ENCODE assay signal across 1 cellular context in the genomic region with DNA sequence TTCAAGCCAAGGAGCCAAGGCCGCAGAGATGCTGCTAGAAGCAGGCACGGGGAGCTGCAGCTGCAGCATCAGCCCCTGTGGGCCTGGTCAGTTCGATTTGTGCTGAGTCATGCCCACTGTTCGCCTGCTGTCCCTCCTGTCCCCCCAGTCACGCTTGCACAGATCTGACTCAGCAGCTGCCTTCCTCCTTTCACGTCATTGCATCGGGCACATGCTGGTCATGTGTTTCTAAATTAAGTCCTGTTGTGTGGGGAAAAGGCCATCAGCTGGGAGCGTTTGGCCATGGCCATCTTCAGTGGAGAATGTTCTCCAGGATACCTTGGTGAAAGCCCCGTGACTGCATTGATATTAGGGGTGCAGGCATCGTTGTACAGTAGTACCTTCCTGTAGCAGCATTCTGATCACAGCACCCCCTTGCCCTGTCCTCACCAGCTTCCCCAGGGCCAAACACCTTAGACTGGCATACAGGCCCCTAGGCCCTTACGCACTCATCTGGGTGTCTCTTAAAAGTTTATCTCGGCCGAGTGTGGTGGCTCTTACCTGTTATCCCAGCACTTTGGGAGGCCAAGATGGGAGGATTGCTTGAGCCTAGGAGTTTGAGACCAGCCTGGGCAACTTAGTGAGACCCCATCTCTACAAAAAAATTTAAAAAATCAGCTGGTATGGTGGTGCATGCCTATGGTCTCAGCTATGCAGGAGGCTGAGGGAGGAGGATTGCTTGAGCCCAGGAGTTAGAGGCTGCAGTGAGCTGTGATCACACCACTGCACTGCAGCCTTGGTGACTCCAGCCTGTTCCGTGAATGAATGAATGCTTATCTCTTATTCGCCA.
A peak's percentile ranks its signal among the peaks of the same experiment; 100 is the strongest.
TF ChIP-seq lines count a peak whose summit lies in the region.

No MANE protein-coding gene starts in this region.

TF ChIP-seq in K562, 482 proteins besides CTCF, POLR2A, EP300 and RAD21 (continued from another document and continues in another):
- TF ChIP-seq, protein P1, sequence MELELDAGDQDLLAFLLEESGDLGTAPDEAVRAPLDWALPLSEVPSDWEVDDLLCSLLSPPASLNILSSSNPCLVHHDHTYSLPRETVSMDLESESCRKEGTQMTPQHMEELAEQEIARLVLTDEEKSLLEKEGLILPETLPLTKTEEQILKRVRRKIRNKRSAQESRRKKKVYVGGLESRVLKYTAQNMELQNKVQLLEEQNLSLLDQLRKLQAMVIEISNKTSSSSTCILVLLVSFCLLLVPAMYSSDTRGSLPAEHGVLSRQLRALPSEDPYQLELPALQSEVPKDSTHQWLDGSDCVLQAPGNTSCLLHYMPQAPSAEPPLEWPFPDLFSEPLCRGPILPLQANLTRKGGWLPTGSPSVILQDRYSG (tag; conservative IDR thresholded peaks at IDR 0.05; ENCODE audit: low read depth), result peak; percentile 76; the same call in 1 of the 2 replicates
- TF ChIP-seq GTF2F1 (IDR thresholded peaks at IDR 0.05; ENCODE audit: low read depth, low read length), result no peak
- peak; percentile 97 for TF ChIP-seq EP400 (IDR thresholded peaks at IDR 0.05)
- TF ChIP-seq ZNF175 (CRISPR knock-in tag; IDR thresholded peaks at IDR 0.05; ENCODE audit: low read depth), result peak; percentile 93
- no peak for TF ChIP-seq THAP12 (CRISPR knock-in tag; IDR thresholded peaks at IDR 0.05)
- no peak for TF ChIP-seq ZNF609 (CRISPR knock-in tag; IDR thresholded peaks at IDR 0.05; ENCODE audit: borderline replicate concordance)
- no peak for TF ChIP-seq ETS2 (tag; IDR thresholded peaks at IDR 0.05; ENCODE audit: borderline replicate concordance, poor library complexity, severe bottlenecking)
- TF ChIP-seq, protein P2, sequence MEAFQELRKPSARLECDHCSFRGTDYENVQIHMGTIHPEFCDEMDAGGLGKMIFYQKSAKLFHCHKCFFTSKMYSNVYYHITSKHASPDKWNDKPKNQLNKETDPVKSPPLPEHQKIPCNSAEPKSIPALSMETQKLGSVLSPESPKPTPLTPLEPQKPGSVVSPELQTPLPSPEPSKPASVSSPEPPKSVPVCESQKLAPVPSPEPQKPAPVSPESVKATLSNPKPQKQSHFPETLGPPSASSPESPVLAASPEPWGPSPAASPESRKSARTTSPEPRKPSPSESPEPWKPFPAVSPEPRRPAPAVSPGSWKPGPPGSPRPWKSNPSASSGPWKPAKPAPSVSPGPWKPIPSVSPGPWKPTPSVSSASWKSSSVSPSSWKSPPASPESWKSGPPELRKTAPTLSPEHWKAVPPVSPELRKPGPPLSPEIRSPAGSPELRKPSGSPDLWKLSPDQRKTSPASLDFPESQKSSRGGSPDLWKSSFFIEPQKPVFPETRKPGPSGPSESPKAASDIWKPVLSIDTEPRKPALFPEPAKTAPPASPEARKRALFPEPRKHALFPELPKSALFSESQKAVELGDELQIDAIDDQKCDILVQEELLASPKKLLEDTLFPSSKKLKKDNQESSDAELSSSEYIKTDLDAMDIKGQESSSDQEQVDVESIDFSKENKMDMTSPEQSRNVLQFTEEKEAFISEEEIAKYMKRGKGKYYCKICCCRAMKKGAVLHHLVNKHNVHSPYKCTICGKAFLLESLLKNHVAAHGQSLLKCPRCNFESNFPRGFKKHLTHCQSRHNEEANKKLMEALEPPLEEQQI (IDR thresholded peaks at IDR 0.05), result no peak
- TF ChIP-seq ZNF644 (tag; IDR thresholded peaks at IDR 0.05; ENCODE audit: low read depth), result peak; percentile 46; the same call in 1 of the 2 replicates
- peak; percentile 55 for TF ChIP-seq BCOR (IDR thresholded peaks at IDR 0.05)
- TF ChIP-seq HNRNPK (IDR thresholded peaks at IDR 0.05; ENCODE audit: low read depth, low read length, poor library complexity, severe bottlenecking), result no peak
- no peak for TF ChIP-seq ZFPM2 (CRISPR knock-in tag; IDR thresholded peaks at IDR 0.05)
- no peak for TF ChIP-seq IRF2 (CRISPR knock-in tag; IDR thresholded peaks at IDR 0.05)
- TF ChIP-seq TARDBP (IDR thresholded peaks at IDR 0.05), result no peak
- TF ChIP-seq SRSF1 (IDR thresholded peaks at IDR 0.05; ENCODE audit: low read depth, low read length), result no peak
- TF ChIP-seq CBX5 (IDR thresholded peaks at IDR 0.05; ENCODE audit: borderline replicate concordance, low read depth), result no peak
- TF ChIP-seq FOSL1 (tag; conservative IDR thresholded peaks at IDR 0.05), result peak; percentile 92
- TF ChIP-seq, protein P3, sequence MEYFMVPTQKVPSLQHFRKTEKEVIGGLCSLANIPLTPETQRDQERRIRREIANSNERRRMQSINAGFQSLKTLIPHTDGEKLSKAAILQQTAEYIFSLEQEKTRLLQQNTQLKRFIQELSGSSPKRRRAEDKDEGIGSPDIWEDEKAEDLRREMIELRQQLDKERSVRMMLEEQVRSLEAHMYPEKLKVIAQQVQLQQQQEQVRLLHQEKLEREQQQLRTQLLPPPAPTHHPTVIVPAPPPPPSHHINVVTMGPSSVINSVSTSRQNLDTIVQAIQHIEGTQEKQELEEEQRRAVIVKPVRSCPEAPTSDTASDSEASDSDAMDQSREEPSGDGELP (CRISPR knock-in tag; IDR thresholded peaks at IDR 0.05; ENCODE audit: borderline replicate concordance), result peak; percentile 95
- TF ChIP-seq NFRKB (IDR thresholded peaks at IDR 0.05; ENCODE audit: low read depth), result peak; percentile 82
- TF ChIP-seq, protein P4, sequence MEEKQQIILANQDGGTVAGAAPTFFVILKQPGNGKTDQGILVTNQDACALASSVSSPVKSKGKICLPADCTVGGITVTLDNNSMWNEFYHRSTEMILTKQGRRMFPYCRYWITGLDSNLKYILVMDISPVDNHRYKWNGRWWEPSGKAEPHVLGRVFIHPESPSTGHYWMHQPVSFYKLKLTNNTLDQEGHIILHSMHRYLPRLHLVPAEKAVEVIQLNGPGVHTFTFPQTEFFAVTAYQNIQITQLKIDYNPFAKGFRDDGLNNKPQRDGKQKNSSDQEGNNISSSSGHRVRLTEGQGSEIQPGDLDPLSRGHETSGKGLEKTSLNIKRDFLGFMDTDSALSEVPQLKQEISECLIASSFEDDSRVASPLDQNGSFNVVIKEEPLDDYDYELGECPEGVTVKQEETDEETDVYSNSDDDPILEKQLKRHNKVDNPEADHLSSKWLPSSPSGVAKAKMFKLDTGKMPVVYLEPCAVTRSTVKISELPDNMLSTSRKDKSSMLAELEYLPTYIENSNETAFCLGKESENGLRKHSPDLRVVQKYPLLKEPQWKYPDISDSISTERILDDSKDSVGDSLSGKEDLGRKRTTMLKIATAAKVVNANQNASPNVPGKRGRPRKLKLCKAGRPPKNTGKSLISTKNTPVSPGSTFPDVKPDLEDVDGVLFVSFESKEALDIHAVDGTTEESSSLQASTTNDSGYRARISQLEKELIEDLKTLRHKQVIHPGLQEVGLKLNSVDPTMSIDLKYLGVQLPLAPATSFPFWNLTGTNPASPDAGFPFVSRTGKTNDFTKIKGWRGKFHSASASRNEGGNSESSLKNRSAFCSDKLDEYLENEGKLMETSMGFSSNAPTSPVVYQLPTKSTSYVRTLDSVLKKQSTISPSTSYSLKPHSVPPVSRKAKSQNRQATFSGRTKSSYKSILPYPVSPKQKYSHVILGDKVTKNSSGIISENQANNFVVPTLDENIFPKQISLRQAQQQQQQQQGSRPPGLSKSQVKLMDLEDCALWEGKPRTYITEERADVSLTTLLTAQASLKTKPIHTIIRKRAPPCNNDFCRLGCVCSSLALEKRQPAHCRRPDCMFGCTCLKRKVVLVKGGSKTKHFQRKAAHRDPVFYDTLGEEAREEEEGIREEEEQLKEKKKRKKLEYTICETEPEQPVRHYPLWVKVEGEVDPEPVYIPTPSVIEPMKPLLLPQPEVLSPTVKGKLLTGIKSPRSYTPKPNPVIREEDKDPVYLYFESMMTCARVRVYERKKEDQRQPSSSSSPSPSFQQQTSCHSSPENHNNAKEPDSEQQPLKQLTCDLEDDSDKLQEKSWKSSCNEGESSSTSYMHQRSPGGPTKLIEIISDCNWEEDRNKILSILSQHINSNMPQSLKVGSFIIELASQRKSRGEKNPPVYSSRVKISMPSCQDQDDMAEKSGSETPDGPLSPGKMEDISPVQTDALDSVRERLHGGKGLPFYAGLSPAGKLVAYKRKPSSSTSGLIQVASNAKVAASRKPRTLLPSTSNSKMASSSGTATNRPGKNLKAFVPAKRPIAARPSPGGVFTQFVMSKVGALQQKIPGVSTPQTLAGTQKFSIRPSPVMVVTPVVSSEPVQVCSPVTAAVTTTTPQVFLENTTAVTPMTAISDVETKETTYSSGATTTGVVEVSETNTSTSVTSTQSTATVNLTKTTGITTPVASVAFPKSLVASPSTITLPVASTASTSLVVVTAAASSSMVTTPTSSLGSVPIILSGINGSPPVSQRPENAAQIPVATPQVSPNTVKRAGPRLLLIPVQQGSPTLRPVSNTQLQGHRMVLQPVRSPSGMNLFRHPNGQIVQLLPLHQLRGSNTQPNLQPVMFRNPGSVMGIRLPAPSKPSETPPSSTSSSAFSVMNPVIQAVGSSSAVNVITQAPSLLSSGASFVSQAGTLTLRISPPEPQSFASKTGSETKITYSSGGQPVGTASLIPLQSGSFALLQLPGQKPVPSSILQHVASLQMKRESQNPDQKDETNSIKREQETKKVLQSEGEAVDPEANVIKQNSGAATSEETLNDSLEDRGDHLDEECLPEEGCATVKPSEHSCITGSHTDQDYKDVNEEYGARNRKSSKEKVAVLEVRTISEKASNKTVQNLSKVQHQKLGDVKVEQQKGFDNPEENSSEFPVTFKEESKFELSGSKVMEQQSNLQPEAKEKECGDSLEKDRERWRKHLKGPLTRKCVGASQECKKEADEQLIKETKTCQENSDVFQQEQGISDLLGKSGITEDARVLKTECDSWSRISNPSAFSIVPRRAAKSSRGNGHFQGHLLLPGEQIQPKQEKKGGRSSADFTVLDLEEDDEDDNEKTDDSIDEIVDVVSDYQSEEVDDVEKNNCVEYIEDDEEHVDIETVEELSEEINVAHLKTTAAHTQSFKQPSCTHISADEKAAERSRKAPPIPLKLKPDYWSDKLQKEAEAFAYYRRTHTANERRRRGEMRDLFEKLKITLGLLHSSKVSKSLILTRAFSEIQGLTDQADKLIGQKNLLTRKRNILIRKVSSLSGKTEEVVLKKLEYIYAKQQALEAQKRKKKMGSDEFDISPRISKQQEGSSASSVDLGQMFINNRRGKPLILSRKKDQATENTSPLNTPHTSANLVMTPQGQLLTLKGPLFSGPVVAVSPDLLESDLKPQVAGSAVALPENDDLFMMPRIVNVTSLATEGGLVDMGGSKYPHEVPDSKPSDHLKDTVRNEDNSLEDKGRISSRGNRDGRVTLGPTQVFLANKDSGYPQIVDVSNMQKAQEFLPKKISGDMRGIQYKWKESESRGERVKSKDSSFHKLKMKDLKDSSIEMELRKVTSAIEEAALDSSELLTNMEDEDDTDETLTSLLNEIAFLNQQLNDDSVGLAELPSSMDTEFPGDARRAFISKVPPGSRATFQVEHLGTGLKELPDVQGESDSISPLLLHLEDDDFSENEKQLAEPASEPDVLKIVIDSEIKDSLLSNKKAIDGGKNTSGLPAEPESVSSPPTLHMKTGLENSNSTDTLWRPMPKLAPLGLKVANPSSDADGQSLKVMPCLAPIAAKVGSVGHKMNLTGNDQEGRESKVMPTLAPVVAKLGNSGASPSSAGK (IDR thresholded peaks at IDR 0.05), result peak; percentile 99
- TF ChIP-seq MCM2 (IDR thresholded peaks at IDR 0.05; ENCODE audit: low read depth), result no peak
- TF ChIP-seq ZNF717 (CRISPR knock-in tag; IDR thresholded peaks at IDR 0.05), result no peak
- peak; percentile 47; the same call in 1 of the 2 replicates for TF ChIP-seq ZNF511 (CRISPR knock-in tag; IDR thresholded peaks at IDR 0.05)
- 0 out of 2 replicates have a peak, but pooled peaks have one; percentile 49 for TF ChIP-seq ZNF23 (CRISPR knock-in tag; IDR thresholded peaks at IDR 0.05)
- TF ChIP-seq ZBED1 (IDR thresholded peaks at IDR 0.05), result no peak
- no peak for TF ChIP-seq HNRNPH1 (optimal IDR thresholded peaks at IDR 0.05; ENCODE audit: low read depth, low read length)
